ENCODE assay signal across 8 cellular contexts in the genomic region with DNA sequence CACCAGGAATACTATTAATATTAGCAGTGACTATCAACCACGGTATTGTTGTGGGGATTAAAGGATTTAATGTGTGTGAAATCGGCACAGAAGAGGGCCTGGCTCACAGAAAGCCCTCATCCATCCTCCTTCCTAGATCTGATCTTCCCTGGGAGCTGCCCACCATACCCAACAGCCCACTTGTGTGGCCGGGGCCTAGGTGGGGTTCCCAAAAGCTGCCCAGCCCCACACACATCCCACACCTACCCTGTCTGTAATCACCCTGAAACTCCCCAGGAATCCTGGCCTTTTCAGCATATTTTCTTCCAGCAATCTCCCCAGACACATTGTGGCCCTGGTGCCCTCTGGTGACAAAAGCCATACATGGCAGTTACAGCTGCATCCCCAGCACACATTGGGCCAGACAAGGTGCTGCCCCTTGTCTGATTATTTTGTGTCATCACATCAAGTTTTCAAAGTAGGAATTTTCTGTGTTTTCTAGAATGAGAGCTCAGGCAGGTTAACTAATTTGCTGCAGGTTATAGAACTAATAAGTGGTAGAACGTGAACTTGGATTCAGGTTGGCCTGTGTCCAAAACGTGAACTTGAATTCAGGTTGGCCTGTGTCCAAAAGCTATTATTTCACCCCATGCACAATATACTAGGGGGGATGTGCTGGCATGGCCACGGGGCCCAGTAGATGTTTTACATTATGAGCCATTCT. TPM values are rescaled to one million over a fixed set of nuclear protein-coding genes. Genes with fewer than 3 reads are reported as not detected.
DNase-seq lines count a peak whose midpoint lies in the region; ATAC-seq and TF ChIP-seq lines count a peak whose summit lies in the region.

No MANE protein-coding gene starts in this region.

- peak; percentile 67 for ATAC-seq in foreskin keratinocyte
- ATAC-seq in upper lobe of left lung (ENCODE audit: low FRiP score in 2 of 2), result peak; percentile 76 to 77
- ATAC-seq in GM21423 (IDR thresholded peaks at IDR 0.05; ENCODE audit: unreplicated experiment), result no peak

- no peaks in the 10 kb centered on the region for H3K36me3 Mint-ChIP-seq in osteocyte (ENCODE audit: unreplicated experiment)

- no peaks in the 10 kb centered on the region for H3K27me3 ChIP-seq in SJCRH30
- no peaks in the 10 kb centered on the region for H3K27me3 ChIP-seq in foreskin keratinocyte
- no peaks in the 10 kb centered on the region for H3K27me3 ChIP-seq in upper lobe of left lung

- WGBS in upper lobe of left lung, 2 donors, result 20 to 23% methylated on average over 6 of the region's 6 CpGs

- TF ChIP-seq CTCF in foreskin keratinocyte (conservative IDR thresholded peaks at IDR 0.05) (peak; percentile 92), osteocyte (IDR thresholded peaks at IDR 0.05) (peak; percentile 83), upper lobe of left lung (IDR thresholded peaks at IDR 0.05) (peak; percentile 66 to 88 (median 82))

- H3K4me3 ChIP-seq in SJCRH30, result no peak overlapping the region
- H3K4me3 ChIP-seq in upper lobe of left lung, result no peak overlapping the region

- H3K36me3 ChIP-seq in SJCRH30, result no peaks in the 10 kb centered on the region
- H3K36me3 ChIP-seq in upper lobe of left lung, result no peaks in the 10 kb centered on the region

- peaks cover 27% of the 10 kb centered on the region for H3K4me1 ChIP-seq in SJCRH30
- peaks cover 18% of the 10 kb centered on the region for H3K4me1 ChIP-seq in foreskin keratinocyte
- H3K4me1 ChIP-seq in upper lobe of left lung, result peaks cover 12 to 21% (median 18%) of the 10 kb centered on the region in 4 donors

- peaks cover 17% of the 10 kb centered on the region for H3K4me1 Mint-ChIP-seq in osteocyte (ENCODE audit: unreplicated experiment)

- DNase-seq in DMS53 treated with DMSO at 0.1 percent for 48 hours (lab: John Stamatoyannopoulos, UW; ENCODE audit: unreplicated experiment), result peak; percentile 54
- peak; percentile 63 for DNase-seq in LHCN-M2 (ENCODE audit: low read depth)
- peak; percentile 77 to 90 for DNase-seq in SJCRH30
- peak; percentile 88 for DNase-seq in activated effector memory CD4-positive, alpha-beta T cell treated with anti-CD3 and anti-CD28 coated beads, Interleukin-2, amount 50 U/mL, for 16 hours
- peak in 1 of 2 donors; percentile 60 for DNase-seq in foreskin keratinocyte
- no peak for DNase-seq in osteocyte (ENCODE audit: extremely low spot score, unreplicated experiment)
- DNase-seq in upper lobe of left lung, result peak in 1 of 2 donors; percentile 71

- no peaks in the 10 kb centered on the region for H3K9me3 ChIP-seq in SJCRH30 (replicated peaks)
- H3K9me3 ChIP-seq in upper lobe of left lung, result no peaks in the 10 kb centered on the region

- no peaks in the 10 kb centered on the region for H3K27me3 Mint-ChIP-seq in osteocyte (ENCODE audit: unreplicated experiment)

- H3K4me3 Mint-ChIP-seq in osteocyte (ENCODE audit: unreplicated experiment), result no peak overlapping the region

- H3K27ac Mint-ChIP-seq in osteocyte (ENCODE audit: unreplicated experiment), result no peak overlapping the region

- H3K9me3 Mint-ChIP-seq in osteocyte (ENCODE audit: unreplicated experiment), result no peaks in the 10 kb centered on the region

- no peak for TF ChIP-seq POLR2A in upper lobe of left lung (IDR thresholded peaks at IDR 0.05)

- peak overlapping the region; percentile 13; the same call in 1 of the 2 replicates for H3K27ac ChIP-seq in SJCRH30
- no peak overlapping the region for H3K27ac ChIP-seq in foreskin keratinocyte
- H3K27ac ChIP-seq in upper lobe of left lung, result peak overlapping the region; percentile 10 to 65 (median 26)

- TF ChIP-seq EP300 in upper lobe of left lung (IDR thresholded peaks at IDR 0.05), result no peak

RNA-seq across cellular contexts. Expression of gene SLC6A9, which starts 5.3 kb away (rescaled TPM):
- total RNA-seq in LHCN-M2 (2014; rRNA removed), result 0.06 and 0.40 TPM in 2 replicates
- 0.43 TPM for polyA plus RNA-seq in LHCN-M2 (2012)
- 0.51 and 0.63 TPM in 2 replicates for total RNA-seq in SJCRH30 (2014; rRNA removed; shearing (Covaris generic))
- 8.8 and 15.0 TPM in 2 replicates for total RNA-seq in foreskin keratinocyte
- polyA plus RNA-seq in foreskin keratinocyte, result 8.5 and 14.7 TPM in 2 replicates
- total RNA-seq in osteocyte, result 49.4 and 51.6 TPM in 2 replicates
- total RNA-seq in upper lobe of left lung, result 10 to 100 TPM in 5 of 6 donors, 1 to 10 TPM in 1; 5.6 to 23.1 (median 19.5) TPM

RNA-seq across cellular contexts. Expression of gene CCDC24, which starts 45.2 kb away (rescaled TPM):
- total RNA-seq in LHCN-M2 (2014; rRNA removed) (5.1 and 5.2 TPM in 2 replicates), foreskin keratinocyte (12.4 and 12.9 TPM in 2 replicates), osteocyte (5.1 and 5.3 TPM in 2 replicates), upper lobe of left lung (10 to 100 TPM in 3 of 6 donors, 1 to 10 TPM in 3; 7.3 to 14.5 (median 10.0) TPM)
- 6.6 TPM for polyA plus RNA-seq in LHCN-M2 (2012)
- 0.85 and 1.6 TPM in 2 replicates for total RNA-seq in SJCRH30 (2014; rRNA removed; shearing (Covaris generic))
- 17.0 and 17.7 TPM in 2 replicates for polyA plus RNA-seq in foreskin keratinocyte

RNA-seq across cellular contexts. Expression of gene B4GALT2, which starts 57.5 kb away (rescaled TPM):
- total RNA-seq in LHCN-M2 (2014; rRNA removed), result 110 and 115 TPM in 2 replicates
- polyA plus RNA-seq in LHCN-M2 (2012), result 104 TPM
- 65.9 and 67.4 TPM in 2 replicates for total RNA-seq in SJCRH30 (2014; rRNA removed; shearing (Covaris generic))
- total RNA-seq in foreskin keratinocyte, result 90.6 and 99.1 TPM in 2 replicates
- polyA plus RNA-seq in foreskin keratinocyte, result 93.3 and 101 TPM in 2 replicates
- 62.8 and 65.5 TPM in 2 replicates for total RNA-seq in osteocyte
- total RNA-seq in upper lobe of left lung, result 10 to 100 TPM; 11.5 to 33.0 (median 18.1) TPM
